Comparison of ENCODE assay signal across 8 cellular contexts in the genomic region with DNA sequence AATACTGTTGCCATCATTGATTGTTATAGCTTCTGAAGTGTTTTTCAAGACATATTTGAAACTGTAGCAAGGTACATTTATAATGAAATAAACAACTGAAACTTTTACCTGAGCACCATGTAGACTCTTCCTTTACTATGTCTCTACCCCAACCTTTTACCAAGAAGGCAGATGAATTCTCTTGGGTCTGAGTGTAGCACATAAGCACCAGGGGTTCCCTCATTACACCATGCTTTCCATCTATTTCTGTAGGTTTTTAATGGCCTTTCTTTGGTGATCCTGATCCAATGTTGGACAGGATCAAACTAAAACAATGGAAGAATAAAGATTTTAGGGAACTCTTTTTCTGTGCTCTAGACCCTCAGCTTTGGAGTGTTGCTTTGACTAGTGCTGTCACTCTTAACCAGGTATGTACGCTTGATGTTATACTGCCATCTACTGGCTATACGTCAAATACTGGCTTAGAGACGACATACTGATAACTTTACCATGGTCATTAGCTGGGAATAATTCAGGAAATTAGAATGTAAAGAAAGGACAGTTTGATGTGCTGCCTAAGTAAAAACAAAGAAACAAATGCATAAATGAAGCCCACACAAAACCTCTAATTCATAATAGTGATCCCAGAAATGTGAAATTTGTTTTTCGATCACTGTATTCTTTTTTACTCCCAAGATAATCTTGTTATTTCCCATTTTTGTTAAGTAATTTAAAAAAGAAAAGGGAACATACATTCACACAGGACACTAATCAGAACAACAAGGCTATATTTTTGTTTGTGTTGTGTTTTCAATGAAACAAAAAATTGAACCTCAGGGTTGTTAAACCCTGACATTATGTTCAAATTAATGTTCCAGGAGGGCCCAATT. TPM values are rescaled to one million over a fixed set of nuclear protein-coding genes. Genes with fewer than 3 reads are reported as not detected.
DNase-seq lines count a peak whose midpoint lies in the region; ATAC-seq and TF ChIP-seq lines count a peak whose summit lies in the region.

No MANE protein-coding gene starts in this region.

- H3K36me3 ChIP-seq in KMS-11 (ENCODE audit: insufficient read depth): no peaks in the 10 kb centered on the region
- H3K36me3 ChIP-seq in PC-3 (ENCODE audit: low read depth, low read length): no peaks in the 10 kb centered on the region
- no peaks in the 10 kb centered on the region for H3K36me3 ChIP-seq in aorta (ENCODE audit: control insufficient read depth in 1 of 2, insufficient read depth in 2 of 2, low read length in 1 of 2)

- H3K9me3 ChIP-seq in PC-3 (ENCODE audit: low read length): no peaks in the 10 kb centered on the region
- no peaks in the 10 kb centered on the region for H3K9me3 ChIP-seq in aorta (ENCODE audit: control insufficient read depth, low read length)

- 24 to 25% methylated on average over 4 of the region's 4 CpGs for WGBS in aorta, 2 donors

- H3K79me2 ChIP-seq in KMS-11 (ENCODE audit: insufficient read depth, low read depth): no peaks in the 10 kb centered on the region
- H3K79me2 ChIP-seq in PC-3 (ENCODE audit: low read length): no peaks in the 10 kb centered on the region

- H3K27me3 Mint-ChIP-seq in activated naive CD4-positive, alpha-beta T cell treated with anti-CD3 and anti-CD28 coated beads for 36 hours (ENCODE audit: low read depth): no peaks in the 10 kb centered on the region
- H3K27me3 Mint-ChIP-seq in effector memory CD8-positive, alpha-beta T cell: no peaks in the 10 kb centered on the region

- no peak overlapping the region for H2AFZ ChIP-seq in KMS-11 (ENCODE audit: low read depth)
- H2AFZ ChIP-seq in PC-3 (ENCODE audit: low read length): no peak overlapping the region

- no peaks in the 10 kb centered on the region for H3K9me2 ChIP-seq in PC-3 (replicated peaks; ENCODE audit: low read length)

- H3K27me3 ChIP-seq in KMS-11 (ENCODE audit: insufficient read depth, low read depth) (no peaks in the 10 kb centered on the region), PC-3 (ENCODE audit: low read length) (peaks cover 15% of the 10 kb centered on the region), aorta (ENCODE audit: control insufficient read depth in 1 of 2, insufficient read depth in 2 of 2, low read length in 1 of 2) (no peaks in the 10 kb centered on the region)

- no peak overlapping the region for H3K27ac Mint-ChIP-seq in activated naive CD4-positive, alpha-beta T cell treated with anti-CD3 and anti-CD28 coated beads for 36 hours
- no peak overlapping the region for H3K27ac Mint-ChIP-seq in effector memory CD8-positive, alpha-beta T cell

- intact Hi-C loops in activated naive CD4-positive, alpha-beta T cell treated with anti-CD3 and anti-CD28 coated beads for 36 hours (cut with micrococcal nuclease): loop anchor here (1.0 to 5.0 kb wide), 7 partner anchors 33 to 1185 kb away; no protein-coding TSS in a partner anchor
- intact Hi-C loops in PC-3 (cut with micrococcal nuclease) (loop anchor here (1.0 kb wide), 2 partner anchors 226 to 487 kb away; no protein-coding TSS in a partner anchor), aorta (cut with DNase I) (loop anchor here (2.0 to 5.0 kb wide), 5 partner anchors 169 to 1184 kb away; no protein-coding TSS in a partner anchor)

- no peaks in the 10 kb centered on the region for H3K4me1 ChIP-seq in KMS-11 (ENCODE audit: low read depth, poor library complexity, severe bottlenecking)
- H3K4me1 ChIP-seq in PC-3 (ENCODE audit: insufficient read depth, low read length): no peaks in the 10 kb centered on the region
- H3K4me1 ChIP-seq in aorta (ENCODE audit: control insufficient read depth in 1 of 2, insufficient read depth in 2 of 2, low read length in 2 of 2): no peaks in the 10 kb centered on the region

- ATAC-seq in PC-3 (peak; percentile 96), aorta (ENCODE audit: low FRiP score) (peak; percentile 83)
- peak; percentile 96 for ATAC-seq in effector memory CD8-positive, alpha-beta T cell (replicated peaks)

- POLR2A ChIA-PET in PC-3 (lab: Charles Lee; ENCODE audit: unreplicated experiment): interaction anchor here (0.6 kb wide), 1 partner anchor 347 kb away, joined by 6 read pairs; no protein-coding TSS in a partner anchor

- no peak overlapping the region for H3K27ac ChIP-seq in KMS-11
- H3K27ac ChIP-seq in PC-3 (ENCODE audit: low read length): no peak overlapping the region
- H3K27ac ChIP-seq in aorta (ENCODE audit: low read depth in 1 of 2, low read length in 2 of 2): no peak overlapping the region

- no peaks in the 10 kb centered on the region for H3K36me3 Mint-ChIP-seq in activated naive CD4-positive, alpha-beta T cell treated with anti-CD3 and anti-CD28 coated beads for 36 hours (ENCODE audit: low read depth)
- H3K36me3 Mint-ChIP-seq in effector memory CD8-positive, alpha-beta T cell (ENCODE audit: insufficient read depth): no peaks in the 10 kb centered on the region

- TF ChIP-seq CTCF in KMS-11 (conservative IDR thresholded peaks at IDR 0.05; ENCODE audit: low read depth, low read length) (peak; percentile 88), PC-3 (conservative IDR thresholded peaks at IDR 0.05; ENCODE audit: low read depth, low read length) (peak; percentile 78)

- DNase-seq in activated naive CD4-positive, alpha-beta T cell treated with anti-CD3 and anti-CD28 coated beads for 36 hours: peak; percentile 20
- no peak for DNase-seq in activated naive CD4-positive, alpha-beta T cell (lab: John Stamatoyannopoulos, UW)
- DNase-seq in H4 (ENCODE audit: low spot score): peak; percentile 24
- peak; percentile 79 for DNase-seq in PC-3
- peak; percentile 36 to 43 (median 38) for DNase-seq in effector memory CD8-positive, alpha-beta T cell
- DNase-seq in medulla oblongata (ENCODE audit: extremely low spot score): peak; percentile 90
- no peak for DNase-seq in aorta

- BruUV-seq in PC-3 (replicated peaks; lab: Mats Ljungman, UMichigan): no TSS peak

- H3K4me1 Mint-ChIP-seq in activated naive CD4-positive, alpha-beta T cell treated with anti-CD3 and anti-CD28 coated beads for 36 hours (ENCODE audit: low read depth): no peaks in the 10 kb centered on the region
- H3K4me1 Mint-ChIP-seq in effector memory CD8-positive, alpha-beta T cell (ENCODE audit: low read depth in 2 of 2): no peaks in the 10 kb centered on the region

- H3K4me3 ChIP-seq in KMS-11 (IDR thresholded peaks at IDR 0.05; ENCODE audit: insufficient read depth, low read depth, low read length): no peak overlapping the region
- H3K4me3 ChIP-seq in PC-3 (ENCODE audit: low read length): no peak overlapping the region
- no peak overlapping the region for H3K4me3 ChIP-seq in aorta (ENCODE audit: low read length in 2 of 2)

- no peak overlapping the region for H3K4me3 Mint-ChIP-seq in activated naive CD4-positive, alpha-beta T cell treated with anti-CD3 and anti-CD28 coated beads for 36 hours
- no peak overlapping the region for H3K4me3 Mint-ChIP-seq in effector memory CD8-positive, alpha-beta T cell

- H3K9ac ChIP-seq in KMS-11 (no peak overlapping the region), PC-3 (ENCODE audit: low read length) (no peak overlapping the region)

- H3F3A ChIP-seq in PC-3 (ENCODE audit: low read length, unreplicated experiment): no peaks in the 10 kb centered on the region

- H3K4me2 ChIP-seq in KMS-11: no peak overlapping the region
- H3K4me2 ChIP-seq in PC-3 (ENCODE audit: low read length): no peak overlapping the region

- no peaks in the 10 kb centered on the region for H3K9me3 Mint-ChIP-seq in activated naive CD4-positive, alpha-beta T cell treated with anti-CD3 and anti-CD28 coated beads for 36 hours
- H3K9me3 Mint-ChIP-seq in effector memory CD8-positive, alpha-beta T cell: no peaks in the 10 kb centered on the region

- CTCF ChIA-PET in activated naive CD4-positive, alpha-beta T cell treated with anti-CD3 and anti-CD28 coated beads for 36 hours (lab: Charles Lee): interaction anchor here (0.5 to 4.7 kb wide), 41 partner anchors 9 to 1184 kb away, joined by 3 to 57 read pairs (median 4); a partner anchor contains a TSS
- CTCF ChIA-PET in PC-3 (lab: Charles Lee): interaction anchor here (0.5 to 2.1 kb wide), 10 partner anchors 32 to 486 kb away, joined by 3 to 12 read pairs (median 4); no protein-coding TSS in a partner anchor

- H4K20me1 ChIP-seq in KMS-11 (ENCODE audit: insufficient read depth) (no peaks in the 10 kb centered on the region), PC-3 (ENCODE audit: low read length) (no peaks in the 10 kb centered on the region)

RNA-seq across cellular contexts. Expression of a gene that starts 30.7 kb away (rescaled TPM):
- total RNA-seq in activated naive CD4-positive, alpha-beta T cell treated with anti-CD3 and anti-CD28 coated beads for 36 hours: not detected
- not detected in 2 replicates for total RNA-seq in H4 (2014; rRNA removed; shearing (Covaris generic))
- total RNA-seq in PC-3 (2014; rRNA removed) (not detected in 2 replicates), aorta (not detected)
- polyA plus RNA-seq in aorta: not detected

RNA-seq across cellular contexts. Expression of a gene that starts 33.2 kb away (rescaled TPM):
- total RNA-seq in activated naive CD4-positive, alpha-beta T cell treated with anti-CD3 and anti-CD28 coated beads for 36 hours: under 1 TPM; 0.44 to 0.57 TPM
- total RNA-seq in H4 (2014; rRNA removed; shearing (Covaris generic)): not detected in 2 replicates
- not detected in 2 replicates for total RNA-seq in PC-3 (2014; rRNA removed)
- not detected for total RNA-seq in aorta
- not detected for polyA plus RNA-seq in aorta

RNA-seq across cellular contexts. Expression of a gene that starts 55.5 kb away (rescaled TPM):
- total RNA-seq in activated naive CD4-positive, alpha-beta T cell treated with anti-CD3 and anti-CD28 coated beads for 36 hours: not detected
- total RNA-seq in H4 (2014; rRNA removed; shearing (Covaris generic)): 0.15 TPM in 1 of 2 replicates, not detected in the other
- not detected in 2 replicates for total RNA-seq in PC-3 (2014; rRNA removed)
- total RNA-seq in aorta: not detected
- polyA plus RNA-seq in aorta: not detected

Comparison
In these comparisons a context has a peak if more than half of its experiments do, and no peak if none do; other contexts are left out.
1. DNase-seq: peak in activated naive CD4-positive, alpha-beta T cell treated with anti-CD3 and anti-CD28 coated beads for 36 hours (single experiment), H4 (single experiment), PC-3 (single experiment), effector memory CD8-positive, alpha-beta T cell (3 of 3) and medulla oblongata (single experiment); none in activated naive CD4-positive, alpha-beta T cell (0 of 4) and aorta (0 of 2).
2. Peak in every context shown above with its lines, with median percentiles within 50 percentile points of each other: ATAC-seq.